21 cellular contexts compared by ENCODE assay signal in genomic region chr5:14327624-14328023, GRCh38.
DNase-seq lines count a peak whose midpoint lies in the region; ATAC-seq and TF ChIP-seq lines count a peak whose summit lies in the region.
"Had no signal": no experiment of that assay in that cellular context is flagged by ENCODE, and none has a peak within 500 bp of the region (broad histone marks: within the 10 kb centered on the region; RNA-seq: fewer than 3 reads in every experiment).

No MANE protein-coding gene starts in this region.

- H3K4me3 Mint-ChIP-seq in chondrocyte (ENCODE audit: unreplicated experiment), result no peak overlapping the region
- H3K4me3 Mint-ChIP-seq in CD8-positive, alpha-beta memory T cell, result no peak overlapping the region
- H3K4me3 Mint-ChIP-seq: CD4-positive, CD25-positive, alpha-beta regulatory T cell had no signal

- ATAC-seq in left lung, result peak; percentile 50
- ATAC-seq in upper lobe of right lung, result peak; percentile 41

- H3K4me1 ChIP-seq in left lung, result peaks cover 0 to 24% of the 10 kb centered on the region in 2 donors
- H3K4me1 ChIP-seq in upper lobe of right lung, result no peaks in the 10 kb centered on the region
- H3K4me1 ChIP-seq in CD8-positive, alpha-beta memory T cell (ENCODE audit: insufficient read depth, low read length), result no peaks in the 10 kb centered on the region

- POLR2A ChIA-PET in CD8-positive, alpha-beta memory T cell (lab: Charles Lee), result no interaction called here

- no peaks in the 10 kb centered on the region for H3K27me3 Mint-ChIP-seq in chondrocyte (ENCODE audit: low read depth)
- H3K27me3 Mint-ChIP-seq in CD8-positive, alpha-beta memory T cell, result peaks cover 0 to 14% of the 10 kb centered on the region in 2 donors
- H3K27me3 Mint-ChIP-seq: CD4-positive, CD25-positive, alpha-beta regulatory T cell had no signal

- H3K4me1 Mint-ChIP-seq in chondrocyte (ENCODE audit: low read depth), result peaks cover 63% of the 10 kb centered on the region
- H3K4me1 Mint-ChIP-seq in CD8-positive, alpha-beta memory T cell, result peaks cover 8 to 18% (median 18%) of the 10 kb centered on the region in 3 donors

- CTCF ChIA-PET in CD8-positive, alpha-beta memory T cell (lab: Charles Lee), result no interaction called here

- no peaks in the 10 kb centered on the region for H3K9me3 Mint-ChIP-seq in chondrocyte (ENCODE audit: low read depth)
- H3K9me3 Mint-ChIP-seq in CD8-positive, alpha-beta memory T cell, result no peaks in the 10 kb centered on the region
- H3K9me3 Mint-ChIP-seq: CD4-positive, CD25-positive, alpha-beta regulatory T cell had no signal

- peak; percentile 38 for DNase-seq in amniotic epithelial cell (ENCODE audit: low read depth)
- DNase-seq in chondrocyte (ENCODE audit: low spot score), result no peak
- DNase-seq in left lung, result no peak
- DNase-seq in upper lobe of right lung, result no peak
- DNase-seq in iPS-NIHi7 (ENCODE audit: extremely low spot score), result no peak
- DNase-seq in NCI-H2227 (lab: John Stamatoyannopoulos, UW; ENCODE audit: unreplicated experiment), result no peak
- no peak for DNase-seq in CD8-positive, alpha-beta memory T cell
- DNase-seq: Caco-2; CD4-positive, CD25-positive, alpha-beta regulatory T cell; DMS 273 treated with DMSO at 0.1 percent for 48 hours; DMS79 treated with DMSO at 0.1 percent for 48 hours; GOT3; HCEC 1CT; KG1; NCI-H1105; NCI-H1694; NCI-H748 treated with DMSO at 0.1 percent for 48 hours; NK-92 treated with Interleukin-12 subunit alpha and Interleukin-12 subunit beta, amount 100 ng/mL, for 24 hours; SHP77 treated with DMSO at 0.1 percent for 48 hours had no signal

- intact Hi-C loops in left lung (cut with DNase I), result no loop called here
- intact Hi-C loops in upper lobe of right lung (cut with DNase I), result no loop called here

- H3K27ac Mint-ChIP-seq in chondrocyte (ENCODE audit: unreplicated experiment), result peak overlapping the region; percentile 63
- no peak overlapping the region for H3K27ac Mint-ChIP-seq in CD8-positive, alpha-beta memory T cell
- H3K27ac Mint-ChIP-seq: CD4-positive, CD25-positive, alpha-beta regulatory T cell had no signal

- H3K9me3 ChIP-seq in left lung (no peaks in the 10 kb centered on the region), upper lobe of right lung (no peaks in the 10 kb centered on the region)
- no peaks in the 10 kb centered on the region for H3K9me3 ChIP-seq in CD8-positive, alpha-beta memory T cell (ENCODE audit: low read length)
- H3K9me3 ChIP-seq: Caco-2 had no signal

- H3K27ac ChIP-seq in left lung, result no peak overlapping the region
- no peak overlapping the region for H3K27ac ChIP-seq in upper lobe of right lung
- no peak overlapping the region for H3K27ac ChIP-seq in CD8-positive, alpha-beta memory T cell (ENCODE audit: low read depth, low read length)
- H3K27ac ChIP-seq: RWPE1, SK-N-MC had no signal

- H3K4me3 ChIP-seq in left lung, result no peak overlapping the region
- H3K4me3 ChIP-seq in upper lobe of right lung, result no peak overlapping the region
- H3K4me3 ChIP-seq in CD8-positive, alpha-beta memory T cell (ENCODE audit: low read length), result no peak overlapping the region
- H3K4me3 ChIP-seq: SK-N-MC had no signal

- peaks cover 11% of the 10 kb centered on the region for H3K36me3 Mint-ChIP-seq in chondrocyte (ENCODE audit: low read depth)
- H3K36me3 Mint-ChIP-seq in CD8-positive, alpha-beta memory T cell, result no peaks in the 10 kb centered on the region
- H3K36me3 Mint-ChIP-seq: CD4-positive, CD25-positive, alpha-beta regulatory T cell had no signal

- H3K27me3 ChIP-seq in left lung, result no peaks in the 10 kb centered on the region
- no peaks in the 10 kb centered on the region for H3K27me3 ChIP-seq in upper lobe of right lung
- no peaks in the 10 kb centered on the region for H3K27me3 ChIP-seq in CD8-positive, alpha-beta memory T cell (ENCODE audit: insufficient read depth, low read length, poor library complexity, severe bottlenecking)

- H3K36me3 ChIP-seq in left lung (peaks cover 0 to 15% of the 10 kb centered on the region in 2 donors), upper lobe of right lung (peaks cover 7% of the 10 kb centered on the region)
- H3K36me3 ChIP-seq in CD8-positive, alpha-beta memory T cell (ENCODE audit: insufficient read depth, low read length), result no peaks in the 10 kb centered on the region

- TF ChIP-seq CTCF in chondrocyte (IDR thresholded peaks at IDR 0.05), result no peak
- no peak for TF ChIP-seq CTCF in left lung (IDR thresholded peaks at IDR 0.05)
- TF ChIP-seq CTCF in upper lobe of right lung (IDR thresholded peaks at IDR 0.05), result no peak
